ENCODE assay signal across 16 cellular contexts in the genomic region with DNA sequence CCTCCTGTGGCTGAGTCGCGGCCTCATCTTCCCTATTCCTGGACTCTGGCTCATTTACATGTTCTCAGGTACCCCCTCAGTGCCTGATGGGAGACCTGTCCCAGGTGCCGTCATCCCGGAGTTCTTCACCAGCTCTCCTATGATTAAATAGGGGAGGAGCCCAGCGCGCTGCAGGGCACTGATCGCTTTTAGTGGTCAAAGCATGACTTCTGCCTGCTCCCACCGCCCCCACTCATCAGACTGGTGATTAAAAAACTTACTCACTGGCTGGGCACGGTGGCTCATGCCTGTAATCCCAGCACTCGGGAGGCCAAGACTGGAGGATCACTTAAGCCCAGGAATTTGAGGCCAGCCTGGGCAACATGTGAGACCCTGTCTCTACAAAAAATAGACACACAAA.
"Had no signal": no experiment of that assay in that cellular context is flagged by ENCODE, and none has a peak within 500 bp of the region (broad histone marks: within the 10 kb centered on the region; RNA-seq: fewer than 3 reads in every experiment).

No MANE protein-coding gene starts in this region.

- H3K36me3 ChIP-seq: colonic mucosa had no signal

- H3K9me3 ChIP-seq: colonic mucosa, esophagus muscularis mucosa, heart right ventricle, left lung, lower lobe of right lung, mucosa of descending colon had no signal

- DNase-seq: colonic mucosa; cortex of kidney; effector CD8-positive, alpha-beta T cell; foreskin keratinocyte; glutamatergic neuron; head of caudate nucleus; heart right ventricle; hippocampal formation; left colon; left lung; left ventricle myocardium superior; lower lobe of right lung; mesenchymal stem cell; mucosa of descending colon; naive B cell had no signal

- ATAC-seq: foreskin keratinocyte, left colon, left lung, lower lobe of right lung had no signal

- H3K27me3 ChIP-seq: colonic mucosa, esophagus muscularis mucosa, foreskin keratinocyte, heart right ventricle, left lung had no signal

- H3K4me3 ChIP-seq: colonic mucosa, esophagus muscularis mucosa, heart right ventricle, left lung, lower lobe of right lung, mucosa of descending colon had no signal

- H3K27ac ChIP-seq: colonic mucosa, esophagus muscularis mucosa, foreskin keratinocyte, heart right ventricle, left lung, lower lobe of right lung had no signal

- H3K4me1 ChIP-seq: colonic mucosa, esophagus muscularis mucosa, foreskin keratinocyte, left lung, lower lobe of right lung had no signal
